Comparison of ENCODE assay signal across 1 cellular context in the genomic region with DNA sequence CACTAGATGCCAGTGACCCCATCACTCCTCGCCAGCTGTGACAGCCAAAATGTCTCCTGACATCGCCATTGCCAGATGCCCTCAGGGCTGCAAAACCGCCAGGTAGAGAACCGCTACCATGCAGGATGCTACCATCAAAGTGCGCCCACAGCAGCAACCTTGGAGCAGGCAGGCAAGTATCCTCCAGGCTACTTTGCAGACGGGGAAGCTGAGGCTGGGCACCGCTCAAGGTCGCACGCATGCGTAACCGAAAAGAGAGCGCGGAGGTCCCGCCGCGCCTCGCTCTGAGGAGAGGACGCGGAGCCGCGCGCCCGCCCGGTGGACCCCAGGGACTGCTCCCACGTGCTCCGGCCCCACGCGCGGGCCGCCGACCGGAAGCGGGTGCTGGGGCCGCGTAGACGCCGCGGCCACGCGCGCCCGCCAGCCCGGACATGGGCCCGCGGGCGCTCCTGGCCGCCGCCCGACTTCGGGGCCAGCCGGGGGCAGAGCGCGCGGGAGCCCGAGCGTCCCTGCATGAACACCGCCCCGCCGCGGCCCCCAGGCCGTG.
TF ChIP-seq lines count a peak whose summit lies in the region.

A gene with protein sequence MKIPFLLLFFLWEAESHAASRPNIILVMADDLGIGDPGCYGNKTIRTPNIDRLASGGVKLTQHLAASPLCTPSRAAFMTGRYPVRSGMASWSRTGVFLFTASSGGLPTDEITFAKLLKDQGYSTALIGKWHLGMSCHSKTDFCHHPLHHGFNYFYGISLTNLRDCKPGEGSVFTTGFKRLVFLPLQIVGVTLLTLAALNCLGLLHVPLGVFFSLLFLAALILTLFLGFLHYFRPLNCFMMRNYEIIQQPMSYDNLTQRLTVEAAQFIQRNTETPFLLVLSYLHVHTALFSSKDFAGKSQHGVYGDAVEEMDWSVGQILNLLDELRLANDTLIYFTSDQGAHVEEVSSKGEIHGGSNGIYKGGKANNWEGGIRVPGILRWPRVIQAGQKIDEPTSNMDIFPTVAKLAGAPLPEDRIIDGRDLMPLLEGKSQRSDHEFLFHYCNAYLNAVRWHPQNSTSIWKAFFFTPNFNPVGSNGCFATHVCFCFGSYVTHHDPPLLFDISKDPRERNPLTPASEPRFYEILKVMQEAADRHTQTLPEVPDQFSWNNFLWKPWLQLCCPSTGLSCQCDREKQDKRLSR (plus strand): TSS at position 282 of the 547 bp plus-strand sequence. CDS start 105,488 bp downstream, outside the sequence.

TF ChIP-seq in endothelial cell of umbilical vein, 7 proteins besides CTCF, POLR2A, EP300 and RAD21:
- TF ChIP-seq FOS (IDR thresholded peaks at IDR 0.05; ENCODE audit: borderline replicate concordance, insufficient read depth, low read length) (no peak), POLR2AphosphoS5 (IDR thresholded peaks at IDR 0.05; ENCODE audit: insufficient read depth, low read depth, low read length) (no peak), EZH2 (IDR thresholded peaks at IDR 0.05; ENCODE audit: borderline replicate concordance, low read depth, low read length, severe bottlenecking) (no peak), MYC (IDR thresholded peaks at IDR 0.05; ENCODE audit: low read depth, low read length) (no peak), GATA2 (IDR thresholded peaks at IDR 0.05; ENCODE audit: insufficient read depth, insufficient read length, low read depth, low read length) (no peak), JUN (IDR thresholded peaks at IDR 0.05; ENCODE audit: borderline replicate concordance, insufficient read depth, insufficient read length, low read depth) (no peak)
- TF ChIP-seq, protein P1, sequence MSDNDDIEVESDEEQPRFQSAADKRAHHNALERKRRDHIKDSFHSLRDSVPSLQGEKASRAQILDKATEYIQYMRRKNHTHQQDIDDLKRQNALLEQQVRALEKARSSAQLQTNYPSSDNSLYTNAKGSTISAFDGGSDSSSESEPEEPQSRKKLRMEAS (IDR thresholded peaks at IDR 0.05; ENCODE audit: insufficient read depth, insufficient read length): no peak
